In genomic region chr2:96225016-96225533, GRCh38 we compare ENCODE assay signal across 1 cellular context.
TF ChIP-seq lines count a peak whose summit lies in the region.

No MANE protein-coding gene starts in this region.

TF ChIP-seq in GM12878, 131 proteins besides CTCF, POLR2A, EP300 and RAD21 (continued from another document and continues in another):
- TF ChIP-seq ZBTB40 (IDR thresholded peaks at IDR 0.05; ENCODE audit: borderline replicate concordance) (no peak; the same call in 1 of the 2 replicates), BMI1 (IDR thresholded peaks at IDR 0.05; ENCODE audit: borderline replicate concordance) (no peak), NRF1 (conservative IDR thresholded peaks at IDR 0.05; ENCODE audit: low read depth, low read length) (no peak), EZH2 (IDR thresholded peaks at IDR 0.05; ENCODE audit: borderline replicate concordance, control insufficient read depth, low read depth, low read length) (no peak), ELK1 (IDR thresholded peaks at IDR 0.05; ENCODE audit: low read depth, low read length) (no peak), KDM1A (IDR thresholded peaks at IDR 0.05; ENCODE audit: borderline replicate concordance) (no peak), SIX5 (IDR thresholded peaks at IDR 0.05; ENCODE audit: low read depth, low read length, severe bottlenecking) (no peak), MYC (IDR thresholded peaks at IDR 0.05; ENCODE audit: insufficient read depth, insufficient read length, insufficient replicate concordance, low read length, severe bottlenecking) (no peak), SUPT20H (IDR thresholded peaks at IDR 0.05; ENCODE audit: borderline replicate concordance, control insufficient read depth, low read depth, low read length) (no peak), CBX3 (IDR thresholded peaks at IDR 0.05; ENCODE audit: borderline replicate concordance, low read depth) (no peak), FOXK2 (IDR thresholded peaks at IDR 0.05) (no peak; the same call in 1 of the 2 replicates), SMAD5 (IDR thresholded peaks at IDR 0.05; ENCODE audit: low read depth) (no peak), ZBED1 (IDR thresholded peaks at IDR 0.05; ENCODE audit: borderline replicate concordance) (no peak), STAT1 (conservative IDR thresholded peaks at IDR 0.05) (no peak; the same call in 1 of the 2 replicates), NFIC (IDR thresholded peaks at IDR 0.05; ENCODE audit: low read depth, low read length) (peak; percentile 64; the same call in 1 of the 2 replicates), STAT3 (IDR thresholded peaks at IDR 0.05; ENCODE audit: low read depth, low read length) (no peak), RELA (IDR thresholded peaks at IDR 0.05; ENCODE audit: borderline replicate concordance, partially characterized antibody) (peak; percentile 14), ZNF622 (IDR thresholded peaks at IDR 0.05) (no peak), WRNIP1 (IDR thresholded peaks at IDR 0.05; ENCODE audit: borderline replicate concordance, low read depth, low read length) (no peak), CUX1 (IDR thresholded peaks at IDR 0.05; ENCODE audit: insufficient replicate concordance, low read depth, low read length) (no peak), ZSCAN29 (IDR thresholded peaks at IDR 0.05) (no peak), TAF1 (IDR thresholded peaks at IDR 0.05; ENCODE audit: borderline replicate concordance, low read depth, low read length) (peak; percentile 31; the same call in 1 of the 2 replicates), ZNF24 (IDR thresholded peaks at IDR 0.05) (no peak), BHLHE40 (IDR thresholded peaks at IDR 0.05; ENCODE audit: borderline replicate concordance in 1 of 2, low read depth in 2 of 2, low read length in 1 of 2) (no peak), ZBTB11 (CRISPR knock-in tag; IDR thresholded peaks at IDR 0.05) (no peak), RELB (IDR thresholded peaks at IDR 0.05; ENCODE audit: low read depth) (peak; percentile 95), KLF5 (IDR thresholded peaks at IDR 0.05; ENCODE audit: partially characterized antibody) (no peak), FOS (IDR thresholded peaks at IDR 0.05; ENCODE audit: borderline replicate concordance, extremely low read depth, insufficient read length) (no peak), POLR2AphosphoS5 (IDR thresholded peaks at IDR 0.05; ENCODE audit: low read length) (peak; percentile 64; the same call in 1 of the 2 replicates), USF1 (IDR thresholded peaks at IDR 0.05; ENCODE audit: borderline replicate concordance, extremely low read length, insufficient read depth, low read depth, low read length) (no peak), RCOR1 (conservative IDR thresholded peaks at IDR 0.05; ENCODE audit: low read depth, low read length) (no peak), PRDM15 (CRISPR knock-in tag; IDR thresholded peaks at IDR 0.05) (no peak), YBX1 (IDR thresholded peaks at IDR 0.05) (no peak), PKNOX1 (IDR thresholded peaks at IDR 0.05) (no peak)
